24 cellular contexts compared by ENCODE assay signal in the genomic region with DNA sequence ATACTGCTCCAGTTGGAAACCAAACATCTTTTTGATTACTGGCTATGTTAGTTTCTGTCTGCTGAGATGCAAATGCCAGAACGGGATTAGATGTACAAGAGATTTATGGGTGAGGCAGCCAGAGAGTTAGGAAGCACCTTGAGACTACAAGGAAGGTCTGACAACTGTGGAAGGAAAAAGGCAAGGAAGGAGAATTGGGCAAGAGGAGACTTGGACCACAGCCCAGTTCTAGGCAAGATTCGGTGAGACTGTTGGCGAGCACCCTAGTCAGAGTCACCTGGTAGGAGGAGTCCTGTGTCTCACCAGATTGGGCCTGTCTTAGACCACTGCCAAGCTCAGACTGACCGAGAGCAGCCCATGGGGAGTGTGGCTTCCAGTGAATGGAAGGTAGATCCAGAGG.
"Had no signal": no experiment of that assay in that cellular context is flagged by ENCODE, and none has a peak within 500 bp of the region (broad histone marks: within the 10 kb centered on the region; RNA-seq: fewer than 3 reads in every experiment).

No MANE protein-coding gene starts in this region.

- H3K4me1 ChIP-seq: lower lobe of right lung, psoas muscle, sigmoid colon, transverse colon had no signal

- H3K4me3 ChIP-seq: hepatocyte, left ventricle myocardium inferior, lower lobe of right lung, psoas muscle, sigmoid colon, skin epidermis, stomach, thoracic aorta, transverse colon had no signal

- H3K9me3 ChIP-seq: left ventricle myocardium inferior, lower lobe of right lung, neutrophil, psoas muscle, sigmoid colon, stomach, thoracic aorta, transverse colon had no signal

- H3K27ac ChIP-seq: hepatocyte, left ventricle myocardium inferior, lower lobe of right lung, neutrophil, psoas muscle, sigmoid colon, skin epidermis, stomach, thoracic aorta, transverse colon had no signal

- H3K36me3 ChIP-seq: left ventricle myocardium inferior, lower lobe of right lung, neutrophil, sigmoid colon, stomach, thoracic aorta, transverse colon had no signal

- ATAC-seq: left cardiac atrium; lower lobe of right lung; naive thymus-derived CD4-positive, alpha-beta T cell; psoas muscle had no signal

- H3K4me3 Mint-ChIP-seq: naive thymus-derived CD4-positive, alpha-beta T cell had no signal

- H3K36me3 Mint-ChIP-seq: naive thymus-derived CD4-positive, alpha-beta T cell had no signal

- H3K27me3 ChIP-seq: hepatocyte, neutrophil, sigmoid colon, stomach, transverse colon had no signal

- DNase-seq: dermis blood vessel endothelial cell; erythroblast; foreskin melanocyte; head of caudate nucleus; kidney; left cardiac atrium; left ventricle myocardium inferior; lower lobe of right lung; mesenchymal stem cell; midbrain; naive thymus-derived CD4-positive, alpha-beta T cell; psoas muscle; retina; sigmoid colon; stimulated activated CD4-positive, alpha-beta T cell treated with anti-CD3 and anti-CD28 coated beads, Interleukin-2, amount 100 ng/mL, for 24 hours; stimulated activated CD4-positive, alpha-beta T cell treated with anti-CD3 and anti-CD28 coated beads, Interleukin-4, amount 100 ng/mL, for 4 hours; stimulated activated naive CD4-positive, alpha-beta T cell; stomach; substantia nigra; transverse colon had no signal

- H3K27ac Mint-ChIP-seq: naive thymus-derived CD4-positive, alpha-beta T cell had no signal
